ENCODE assay signal across 8 cellular contexts in genomic region chr7:67371429-67372305, GRCh38.
DNase-seq lines count a peak whose midpoint lies in the region; ATAC-seq and TF ChIP-seq lines count a peak whose summit lies in the region.

No MANE protein-coding gene starts in this region.

- no peaks in the 10 kb centered on the region for H3K36me3 ChIP-seq in liver (ENCODE audit: control insufficient read depth in 4 of 4, insufficient read depth in 3 of 4, low read depth in 1 of 4, low read length in 3 of 4)

- H3K27me3 ChIP-seq in liver (ENCODE audit: control insufficient read depth in 4 of 4, insufficient read depth in 4 of 4, low read length in 3 of 4), result no peaks in the 10 kb centered on the region

- peak overlapping the region in 1 of 7 donors; percentile 40 for H3K27ac Mint-ChIP-seq in CD14-positive monocyte

- H3K9ac ChIP-seq in liver (ENCODE audit: low read depth in 1 of 2, low read length in 2 of 2), result no peak overlapping the region

- H3K9me3 Mint-ChIP-seq in CD14-positive monocyte, result peaks cover 5 to 18% (median 14%) of the 10 kb centered on the region in 7 donors

- H3K4me1 ChIP-seq in liver (ENCODE audit: control insufficient read depth in 4 of 4, insufficient read depth in 4 of 4, low read length in 3 of 4), result no peaks in the 10 kb centered on the region

- intact Hi-C loops in CD14-positive monocyte (cut with micrococcal nuclease), result no loop called here

- 36% methylated on average over 18 of the region's 18 CpGs for WGBS in liver

- DNase-seq in CD14-positive monocyte (ENCODE audit: low spot score) (no peak), NCI-H226 (peak; percentile 52), choroid plexus epithelial cell (ENCODE audit: low read depth) (peak; percentile 83)
- DNase-seq in activated CD4-positive, alpha-beta T cell treated with anti-CD3 and anti-CD28 coated beads for 24 hours (ENCODE audit: low read depth in 2 of 2), result peak; percentile 20 to 47
- DNase-seq in stimulated activated CD4-positive, alpha-beta T cell treated with anti-CD3 and anti-CD28 coated beads, TNF-alpha, amount 100 ng/mL, for 4 hours (ENCODE audit: low read depth in 3 of 3), result peak; percentile 4 to 23 (median 5)

- H3K9me3 ChIP-seq in liver (ENCODE audit: control insufficient read depth in 4 of 4, low read length in 3 of 4), result peaks cover 0 to 7% (median 2%) of the 10 kb centered on the region in 4 donors

- no peaks in the 10 kb centered on the region for H3K36me3 Mint-ChIP-seq in CD14-positive monocyte

- peaks cover 3 to 9% (median 4%) of the 10 kb centered on the region in 3 donors for H3K27me3 Mint-ChIP-seq in CD14-positive monocyte (ENCODE audit: low read depth in 3 of 3)

- H3K4me3 Mint-ChIP-seq in CD14-positive monocyte, result no peak overlapping the region

- ATAC-seq in GM19035 (IDR thresholded peaks at IDR 0.05; ENCODE audit: unreplicated experiment) (peak; percentile 92), HG03175 (IDR thresholded peaks at IDR 0.05; ENCODE audit: unreplicated experiment) (peak; percentile 93)

- no peak overlapping the region for H3K4me3 ChIP-seq in choroid plexus epithelial cell (ENCODE audit: low read depth, low read length)
- H3K4me3 ChIP-seq in liver (ENCODE audit: low read depth in 1 of 3, low read length in 3 of 3), result no peak overlapping the region

- no peak overlapping the region for H3K27ac ChIP-seq in liver (ENCODE audit: low read depth in 1 of 2, low read length in 2 of 2)

- TF ChIP-seq RAD21 in liver (IDR thresholded peaks at IDR 0.05), result peak; percentile 88 to 91

- TF ChIP-seq CTCF in CD14-positive monocyte (IDR thresholded peaks at IDR 0.05) (peak; percentile 89), choroid plexus epithelial cell (conservative IDR thresholded peaks at IDR 0.05; ENCODE audit: low read depth, low read length) (peak; percentile 82), liver (IDR thresholded peaks at IDR 0.05; ENCODE audit: low read depth, low read length, missing input control) (peak; percentile 75)

- H3K4me1 Mint-ChIP-seq in CD14-positive monocyte, result peaks cover 1% of the 10 kb centered on the region

TF ChIP-seq in liver, 16 proteins besides CTCF, POLR2A, EP300 and RAD21:
- TF ChIP-seq NR2F2 (IDR thresholded peaks at IDR 0.05) (no peak), HNF4A (conservative IDR thresholded peaks at IDR 0.05) (no peak), FOXA2 (IDR thresholded peaks at IDR 0.05) (no peak), JUND (IDR thresholded peaks at IDR 0.05) (no peak), ATF3 (IDR thresholded peaks at IDR 0.05) (no peak), EGR1 (IDR thresholded peaks at IDR 0.05; ENCODE audit: low read depth in 2 of 2) (no peak), REST (IDR thresholded peaks at IDR 0.05) (no peak), HNF4G (IDR thresholded peaks at IDR 0.05) (no peak), YY1 (IDR thresholded peaks at IDR 0.05) (no peak), RXRA (IDR thresholded peaks at IDR 0.05) (no peak)
TF ChIP-seq in liver: peak in this region for 0.
